ENCODE assay signal across 1 cellular context in the genomic region with DNA sequence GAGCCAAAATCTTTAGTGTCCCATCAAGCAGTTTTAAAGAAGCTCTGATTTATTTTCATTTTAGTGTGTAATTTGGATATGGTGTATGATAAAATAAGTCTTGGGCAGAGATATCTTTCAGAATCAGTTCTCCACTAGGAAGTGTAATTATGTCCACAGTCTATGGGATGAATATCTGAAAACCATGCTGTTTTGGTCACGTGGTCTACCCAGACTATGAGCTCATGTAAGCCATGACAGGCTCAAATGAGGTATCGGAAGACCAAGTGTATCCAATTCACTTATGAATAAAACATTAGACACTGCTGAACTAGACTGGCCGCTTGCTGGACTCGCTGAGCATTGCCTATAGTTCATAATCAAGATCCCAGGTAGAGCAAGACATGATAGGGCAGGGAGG.
TF ChIP-seq lines count a peak whose summit lies in the region.

No MANE protein-coding gene starts in this region.

TF ChIP-seq in HepG2, 621 proteins besides CTCF, POLR2A, EP300 and RAD21 (continued from another document):
- TF ChIP-seq, protein P1, sequence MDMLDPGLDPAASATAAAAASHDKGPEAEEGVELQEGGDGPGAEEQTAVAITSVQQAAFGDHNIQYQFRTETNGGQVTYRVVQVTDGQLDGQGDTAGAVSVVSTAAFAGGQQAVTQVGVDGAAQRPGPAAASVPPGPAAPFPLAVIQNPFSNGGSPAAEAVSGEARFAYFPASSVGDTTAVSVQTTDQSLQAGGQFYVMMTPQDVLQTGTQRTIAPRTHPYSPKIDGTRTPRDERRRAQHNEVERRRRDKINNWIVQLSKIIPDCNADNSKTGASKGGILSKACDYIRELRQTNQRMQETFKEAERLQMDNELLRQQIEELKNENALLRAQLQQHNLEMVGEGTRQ (IDR thresholded peaks at IDR 0.05; ENCODE audit: low read depth, low read length): peak; percentile 45
- TF ChIP-seq, protein P1 (CRISPR knock-in tag; IDR thresholded peaks at IDR 0.05; ENCODE audit: borderline replicate concordance): no peak
- TF ChIP-seq RAD51 (IDR thresholded peaks at IDR 0.05; ENCODE audit: borderline replicate concordance): peak; percentile 47; the same call in 1 of the 2 replicates
